In genomic region chr11:66987158-66987620, GRCh38 we compare ENCODE assay signal across 1 cellular context.
TF ChIP-seq lines count a peak whose summit lies in the region.

No MANE protein-coding gene starts in this region.

TF ChIP-seq in WTC11, 78 proteins besides CTCF, POLR2A, EP300 and RAD21 (continued from another document):
- TF ChIP-seq E2F4 (CRISPR knock-in tag; IDR thresholded peaks at IDR 0.05; ENCODE audit: borderline replicate concordance, low read depth) (no peak), TEAD4 (CRISPR knock-in tag; IDR thresholded peaks at IDR 0.05) (no peak), ERG (CRISPR knock-in tag; IDR thresholded peaks at IDR 0.05) (no peak), PRRX2 (CRISPR knock-in tag; IDR thresholded peaks at IDR 0.05) (no peak), FOXP4 (CRISPR knock-in tag; IDR thresholded peaks at IDR 0.05) (peak; percentile 63; the same call in 1 of the 2 replicates), ZMAT4 (CRISPR knock-in tag; IDR thresholded peaks at IDR 0.05) (no peak), ESRRA (CRISPR knock-in tag; IDR thresholded peaks at IDR 0.05; ENCODE audit: borderline replicate concordance) (no peak), JAZF1 (CRISPR knock-in tag; IDR thresholded peaks at IDR 0.05) (no peak), ZNF512 (CRISPR knock-in tag; IDR thresholded peaks at IDR 0.05; ENCODE audit: borderline replicate concordance) (no peak), GRHL2 (CRISPR knock-in tag; IDR thresholded peaks at IDR 0.05; ENCODE audit: insufficient replicate concordance, severe bottlenecking) (no peak), ZBTB21 (CRISPR knock-in tag; IDR thresholded peaks at IDR 0.05; ENCODE audit: borderline replicate concordance) (no peak), ZNF232 (CRISPR knock-in tag; IDR thresholded peaks at IDR 0.05) (no peak), ARID4B (CRISPR knock-in tag; IDR thresholded peaks at IDR 0.05; ENCODE audit: borderline replicate concordance) (no peak), SMAD4 (CRISPR knock-in tag; IDR thresholded peaks at IDR 0.05) (no peak), ZSCAN18 (CRISPR knock-in tag; IDR thresholded peaks at IDR 0.05) (no peak), CREM (CRISPR knock-in tag; IDR thresholded peaks at IDR 0.05) (no peak), CDX4 (CRISPR knock-in tag; IDR thresholded peaks at IDR 0.05; ENCODE audit: borderline replicate concordance) (no peak), ATF3 (CRISPR knock-in tag; conservative IDR thresholded peaks at IDR 0.05) (no peak), SOX15 (CRISPR knock-in tag; IDR thresholded peaks at IDR 0.05) (no peak), GTF2I (CRISPR knock-in tag; conservative IDR thresholded peaks at IDR 0.05) (no peak), SMAD3 (CRISPR knock-in tag; IDR thresholded peaks at IDR 0.05; ENCODE audit: borderline replicate concordance) (no peak), FOXJ3 (CRISPR knock-in tag; IDR thresholded peaks at IDR 0.05; ENCODE audit: borderline replicate concordance) (no peak), MAX (CRISPR knock-in tag; IDR thresholded peaks at IDR 0.05) (peak; percentile 38; the same call in 1 of the 2 replicates), OVOL2 (CRISPR knock-in tag; IDR thresholded peaks at IDR 0.05; ENCODE audit: borderline replicate concordance) (no peak), CREB1 (CRISPR knock-in tag; IDR thresholded peaks at IDR 0.05) (no peak), NR3C1 (CRISPR knock-in tag; conservative IDR thresholded peaks at IDR 0.05; ENCODE audit: low read depth) (no peak), ZNF425 (CRISPR knock-in tag; conservative IDR thresholded peaks at IDR 0.05) (no peak), MYBL2 (CRISPR knock-in tag; IDR thresholded peaks at IDR 0.05) (no peak), MXD4 (CRISPR knock-in tag; IDR thresholded peaks at IDR 0.05; ENCODE audit: borderline replicate concordance) (no peak), ZNF281 (CRISPR knock-in tag; IDR thresholded peaks at IDR 0.05) (peak; percentile 89), ZNF138 (CRISPR knock-in tag; conservative IDR thresholded peaks at IDR 0.05) (no peak), FOXK1 (CRISPR knock-in tag; IDR thresholded peaks at IDR 0.05) (0 out of 2 replicates have a peak, but pooled peaks have one; percentile 26), ATF2 (CRISPR knock-in tag; IDR thresholded peaks at IDR 0.05; ENCODE audit: borderline replicate concordance, low read depth) (no peak), ZBTB43 (CRISPR knock-in tag; IDR thresholded peaks at IDR 0.05) (no peak)
